In the genomic region with DNA sequence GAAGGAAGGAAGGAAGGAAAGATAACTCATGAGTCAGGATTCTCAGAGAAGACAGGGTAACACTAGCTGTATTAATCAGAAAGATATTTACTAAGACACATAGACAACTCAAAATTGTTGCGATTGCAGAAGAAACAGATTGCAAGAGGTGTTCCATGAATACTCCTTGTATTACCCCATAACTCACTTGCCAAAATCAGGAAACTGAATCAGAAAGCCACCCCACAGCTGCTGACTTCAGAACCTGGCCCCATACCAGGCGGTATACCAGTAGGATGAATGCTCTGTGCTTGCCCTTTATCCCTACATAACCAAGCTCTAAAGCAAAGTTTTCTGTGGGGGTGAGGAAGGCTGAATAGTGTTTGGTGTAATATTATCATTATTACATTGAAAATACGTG, we compare ENCODE assay signal across 17 cellular contexts.
"Had no signal": no experiment of that assay in that cellular context is flagged by ENCODE, and none has a peak within 500 bp of the region (broad histone marks: within the 10 kb centered on the region; RNA-seq: fewer than 3 reads in every experiment).

No MANE protein-coding gene starts in this region.

- H3K9me3 Mint-ChIP-seq: activated CD4-positive, alpha-beta T cell treated with anti-CD3 and anti-CD28 coated beads, Interleukin-2, amount 10 ng/mL, durations not matched to agents 7 days and 5 days; activated naive CD8-positive, alpha-beta T cell treated with anti-CD3 and anti-CD28 coated beads, Interleukin-2, amount 10 ng/mL, durations not matched to agents 7 days and 5 days; stimulated activated naive B cell treated with anti-CD40 and anti-IgM and Interleukin-4, amounts not matched to agents 10 μg/mL and 1 μg/mL and 100 μg/mL, for 72 hours had no signal

- H3K27me3 ChIP-seq: gastrocnemius medialis, heart left ventricle, thyroid gland had no signal

- H3K4me1 ChIP-seq: gastrocnemius medialis, heart left ventricle, thyroid gland had no signal

- H3K27ac ChIP-seq: gastrocnemius medialis, heart left ventricle, thyroid gland had no signal

- H3K27ac Mint-ChIP-seq: activated CD4-positive, alpha-beta T cell treated with anti-CD3 and anti-CD28 coated beads, Interleukin-2, amount 10 ng/mL, durations not matched to agents 7 days and 5 days; activated naive CD8-positive, alpha-beta T cell treated with anti-CD3 and anti-CD28 coated beads, Interleukin-2, amount 10 ng/mL, durations not matched to agents 7 days and 5 days; immature natural killer cell; nephron; stimulated activated naive B cell treated with anti-CD40 and anti-IgM and Interleukin-4, amounts not matched to agents 10 μg/mL and 1 μg/mL and 100 μg/mL, for 72 hours had no signal

- H3K4me1 Mint-ChIP-seq: activated CD4-positive, alpha-beta T cell treated with anti-CD3 and anti-CD28 coated beads, Interleukin-2, amount 10 ng/mL, durations not matched to agents 7 days and 5 days; activated naive CD8-positive, alpha-beta T cell treated with anti-CD3 and anti-CD28 coated beads, Interleukin-2, amount 10 ng/mL, durations not matched to agents 7 days and 5 days; immature natural killer cell; nephron; stimulated activated naive B cell treated with anti-CD40 and anti-IgM and Interleukin-4, amounts not matched to agents 10 μg/mL and 1 μg/mL and 100 μg/mL, for 72 hours had no signal

- DNase-seq: activated CD4-positive, alpha-beta T cell treated with anti-CD3 and anti-CD28 coated beads, Interleukin-2, amount 10 ng/mL, durations not matched to agents 7 days and 5 days; activated CD4-positive, CD25-positive, alpha-beta regulatory T cell; activated CD8-positive, alpha-beta memory T cell treated with anti-CD3 and anti-CD28 coated beads for 24 hours; activated naive CD8-positive, alpha-beta T cell treated with anti-CD3 and anti-CD28 coated beads, Interleukin-2, amount 10 ng/mL, durations not matched to agents 7 days and 5 days; anterior cingulate cortex; gastrocnemius medialis; heart left ventricle; immature natural killer cell; mesendoderm; nucleus accumbens; posterior cingulate gyrus; retina; stimulated activated CD4-positive, alpha-beta T cell treated with anti-CD3 and anti-CD28 coated beads, Interleukin-2, amount 100 ng/mL, for 48 hours; stimulated activated naive B cell treated with anti-CD40 and anti-IgM and Interleukin-4, amounts not matched to agents 10 μg/mL and 1 μg/mL and 100 μg/mL, for 72 hours; thyroid gland had no signal

- H3K9me3 ChIP-seq: gastrocnemius medialis, heart left ventricle, thyroid gland had no signal

- H3K36me3 Mint-ChIP-seq: activated naive CD8-positive, alpha-beta T cell treated with anti-CD3 and anti-CD28 coated beads, Interleukin-2, amount 10 ng/mL, durations not matched to agents 7 days and 5 days; immature natural killer cell; stimulated activated naive B cell treated with anti-CD40 and anti-IgM and Interleukin-4, amounts not matched to agents 10 μg/mL and 1 μg/mL and 100 μg/mL, for 72 hours had no signal

- H3K36me3 ChIP-seq: gastrocnemius medialis, heart left ventricle, thyroid gland had no signal

- H3K4me3 Mint-ChIP-seq: activated CD4-positive, alpha-beta T cell treated with anti-CD3 and anti-CD28 coated beads, Interleukin-2, amount 10 ng/mL, durations not matched to agents 7 days and 5 days; activated naive CD8-positive, alpha-beta T cell treated with anti-CD3 and anti-CD28 coated beads, Interleukin-2, amount 10 ng/mL, durations not matched to agents 7 days and 5 days; immature natural killer cell; nephron; stimulated activated naive B cell treated with anti-CD40 and anti-IgM and Interleukin-4, amounts not matched to agents 10 μg/mL and 1 μg/mL and 100 μg/mL, for 72 hours had no signal

- ATAC-seq: esophagus mucosa; gastrocnemius medialis; heart left ventricle; stimulated activated naive B cell treated with anti-CD40 and anti-IgM and Interleukin-4, amounts not matched to agents 10 μg/mL and 1 μg/mL and 100 μg/mL, for 72 hours had no signal

- H3K27me3 Mint-ChIP-seq: activated CD4-positive, alpha-beta T cell treated with anti-CD3 and anti-CD28 coated beads, Interleukin-2, amount 10 ng/mL, durations not matched to agents 7 days and 5 days; activated naive CD8-positive, alpha-beta T cell treated with anti-CD3 and anti-CD28 coated beads, Interleukin-2, amount 10 ng/mL, durations not matched to agents 7 days and 5 days; stimulated activated naive B cell treated with anti-CD40 and anti-IgM and Interleukin-4, amounts not matched to agents 10 μg/mL and 1 μg/mL and 100 μg/mL, for 72 hours had no signal

- H3K4me3 ChIP-seq: gastrocnemius medialis, heart left ventricle, thyroid gland had no signal
